In the genomic region with DNA sequence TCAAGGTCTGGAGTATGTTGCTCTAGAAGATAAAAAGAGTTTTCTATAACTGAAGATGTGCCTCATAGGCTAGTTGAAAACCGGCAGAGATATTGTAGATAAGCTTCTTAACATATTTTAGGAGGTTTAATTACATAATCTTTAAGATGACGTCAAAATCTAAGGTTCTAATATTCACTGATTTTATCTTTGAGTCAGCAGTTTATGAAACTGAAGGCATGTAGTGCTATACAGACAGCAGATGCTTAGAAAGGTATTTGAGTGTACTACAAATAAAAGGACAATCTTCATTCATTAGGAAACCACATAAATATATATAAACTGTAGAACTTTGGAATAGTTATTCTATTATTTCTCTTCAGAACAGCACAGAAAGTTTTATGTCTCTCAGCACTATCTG, we compare ENCODE assay signal across 22 cellular contexts.
DNase-seq lines count a peak whose midpoint lies in the region; ATAC-seq, FAIRE-seq and TF ChIP-seq lines count a peak whose summit lies in the region.
"Had no signal": no experiment of that assay in that cellular context is flagged by ENCODE, and none has a peak within 500 bp of the region (broad histone marks: within the 10 kb centered on the region; RNA-seq: fewer than 3 reads in every experiment).

No MANE protein-coding gene starts in this region.

- H3K9me3 Mint-ChIP-seq in stimulated activated naive B cell treated with anti-CD40 and anti-IgM and Interleukin-4, amounts not matched to agents 10 μg/mL and 1 μg/mL and 100 μg/mL, for 72 hours, result no peaks in the 10 kb centered on the region

- no peak for TF ChIP-seq EP300 in SK-N-SH (IDR thresholded peaks at IDR 0.05; ENCODE audit: borderline replicate concordance in 1 of 2, low read depth in 1 of 2, low read length in 1 of 2)
- TF ChIP-seq EP300 in A549 (IDR thresholded peaks at IDR 0.05), result no peak

- H3K9ac ChIP-seq in SK-N-SH, result no peak overlapping the region
- H3K9ac ChIP-seq: GM23248 had no signal

- CTCF ChIA-PET in SK-N-SH (lab: Yijun Ruan, JAX), result interaction anchor here (0.7 to 1.4 kb wide), 3 partner anchors 13 to 239 kb away, joined by 3 to 6 read pairs (median 4); no protein-coding TSS in a partner anchor
- CTCF ChIA-PET in A549 (lab: Yijun Ruan, JAX), result no interaction called here

- no peak overlapping the region for H2AFZ ChIP-seq in SK-N-SH (ENCODE audit: low read depth)
- H2AFZ ChIP-seq: GM23248, PC-9 had no signal

- peaks cover 38% of the 10 kb centered on the region for H3K4me1 Mint-ChIP-seq in T-helper 17 cell
- H3K4me1 Mint-ChIP-seq in stimulated activated naive B cell treated with anti-CD40 and anti-IgM and Interleukin-4, amounts not matched to agents 10 μg/mL and 1 μg/mL and 100 μg/mL, for 72 hours, result no peaks in the 10 kb centered on the region

- TF ChIP-seq POLR2A in A549 (IDR thresholded peaks at IDR 0.05; ENCODE audit: low read length) (no peak), uterus (IDR thresholded peaks at IDR 0.05) (no peak)

- H3K4me2 ChIP-seq in SK-N-SH (no peak overlapping the region), A549 (no peak overlapping the region)
- H3K4me2 ChIP-seq: PC-9 had no signal

- H3K27me3 Mint-ChIP-seq in T-helper 17 cell, result no peaks in the 10 kb centered on the region
- H3K27me3 Mint-ChIP-seq in stimulated activated naive B cell treated with anti-CD40 and anti-IgM and Interleukin-4, amounts not matched to agents 10 μg/mL and 1 μg/mL and 100 μg/mL, for 72 hours, result no peaks in the 10 kb centered on the region

- in situ Hi-C loops in G401 (cut with HindIII; ENCODE audit: low sequenced_read_pairs), result no loop called here

- TF ChIP-seq RAD21 in SK-N-SH (IDR thresholded peaks at IDR 0.05; ENCODE audit: low read length) (no peak), A549 (conservative IDR thresholded peaks at IDR 0.05 in 1 of 2, IDR thresholded peaks at IDR 0.05 in 1 of 2) (no peak)

- TF ChIP-seq CTCF in SK-N-SH (IDR thresholded peaks at IDR 0.05) (no peak), A549 (IDR thresholded peaks at IDR 0.05) (no peak), uterus (IDR thresholded peaks at IDR 0.05) (no peak)

- ATAC-seq in SK-N-SH treated with all-trans-retinoic acid at 6 μM for 48 hours (peak; percentile 34; the same call in 1 of the 3 replicates), A549 (no peak), T-helper 17 cell (peak; percentile 23)
- no peak for ATAC-seq in stimulated activated naive B cell treated with anti-CD40 and anti-IgM and Interleukin-4, amounts not matched to agents 10 μg/mL and 1 μg/mL and 100 μg/mL, for 72 hours (replicated peaks)

- no peaks in the 10 kb centered on the region for H3F3A ChIP-seq in SK-N-SH (replicated peaks; ENCODE audit: insufficient read depth)

- WGBS in SK-N-SH (ENCODE audit: low lambda C conversion rate), result 23% methylated on average over 2 of the region's 2 CpGs
- 63% methylated on average over 2 of the region's 2 CpGs for WGBS in A549 (ENCODE audit: missing lambda C conversion rate)

- H3K27ac Mint-ChIP-seq in T-helper 17 cell, result peak overlapping the region; percentile 80
- H3K27ac Mint-ChIP-seq in stimulated activated naive B cell treated with anti-CD40 and anti-IgM and Interleukin-4, amounts not matched to agents 10 μg/mL and 1 μg/mL and 100 μg/mL, for 72 hours, result no peak overlapping the region

- peaks cover 16% of the 10 kb centered on the region for H3K36me3 Mint-ChIP-seq in T-helper 17 cell (ENCODE audit: low read depth)
- H3K36me3 Mint-ChIP-seq in stimulated activated naive B cell treated with anti-CD40 and anti-IgM and Interleukin-4, amounts not matched to agents 10 μg/mL and 1 μg/mL and 100 μg/mL, for 72 hours, result no peaks in the 10 kb centered on the region

- H3K4me3 ChIP-seq in SK-N-SH (ENCODE audit: low read depth in 2 of 2, low read length in 1 of 2), result no peak overlapping the region
- no peak overlapping the region for H3K4me3 ChIP-seq in A549
- H3K4me3 ChIP-seq in uterus, result no peak overlapping the region
- H3K4me3 ChIP-seq: GM23248, MG63, PC-9 had no signal

- H3K36me3 ChIP-seq in SK-N-SH (replicated peaks in 1 of 2; ENCODE audit: control insufficient read depth in 1 of 2, insufficient read depth in 2 of 2, low read length in 1 of 2) (no peaks in the 10 kb centered on the region), uterus (no peaks in the 10 kb centered on the region)
- H3K36me3 ChIP-seq: MG63 had no signal

- H3K9me3 ChIP-seq in SK-N-SH (no peaks in the 10 kb centered on the region), A549 (no peaks in the 10 kb centered on the region), T-helper 17 cell (ENCODE audit: control insufficient read depth, low read length, poor library complexity, severe bottlenecking) (no peaks in the 10 kb centered on the region), uterus (no peaks in the 10 kb centered on the region)
- H3K9me3 ChIP-seq: MG63 had no signal

- H3K27me3 ChIP-seq in SK-N-SH (ENCODE audit: insufficient read depth) (no peaks in the 10 kb centered on the region), uterus (no peaks in the 10 kb centered on the region)
- H3K27me3 ChIP-seq: MG63 had no signal

- no peak for DNase-seq in SK-N-SH
- DNase-seq in A549 (ENCODE audit: low read depth in 1 of 2, low spot score in 1 of 2), result no peak
- no peak for DNase-seq in T-helper 17 cell
- peak; percentile 4 for DNase-seq in iris pigment epithelial cell (ENCODE audit: low read depth)
- DNase-seq in stimulated activated naive B cell treated with anti-CD40 and anti-IgM and Interleukin-4, amounts not matched to agents 10 μg/mL and 1 μg/mL and 100 μg/mL, for 72 hours, result no peak
- DNase-seq in G401 (ENCODE audit: low spot score), result no peak
- no peak for DNase-seq in uterus
- DNase-seq: COR-L47, DMS53, GM23248, H7, KG1, MG63, NCI-H1105 treated with DMSO at 0.1 percent for 48 hours, NCI-H146, NCI-H1930, NCI-H446 treated with DMSO at 0.1 percent for 48 hours, NCI-H526, PC-9, Right ventricle myocardium superior had no signal

- no peaks in the 10 kb centered on the region for H3K9me2 ChIP-seq in SK-N-SH

- FAIRE-seq in A549 (lab: Jason Lieb, UNC), result no peak

- intact Hi-C loops in uterus (cut with DNase I; ENCODE audit: low total_unique reads), result no loop called here

- H4K20me1 ChIP-seq in SK-N-SH (ENCODE audit: insufficient read depth), result no peaks in the 10 kb centered on the region

- no peak overlapping the region for H3K4me3 Mint-ChIP-seq in T-helper 17 cell
- H3K4me3 Mint-ChIP-seq in stimulated activated naive B cell treated with anti-CD40 and anti-IgM and Interleukin-4, amounts not matched to agents 10 μg/mL and 1 μg/mL and 100 μg/mL, for 72 hours, result no peak overlapping the region

- POLR2A ChIA-PET in SK-N-SH (lab: Yijun Ruan, JAX) (no interaction called here), A549 (lab: Yijun Ruan, JAX) (no interaction called here)

- H3K79me2 ChIP-seq in SK-N-SH (ENCODE audit: insufficient read depth), result no peaks in the 10 kb centered on the region

- H3K4me1 ChIP-seq in SK-N-SH (ENCODE audit: control insufficient read depth in 1 of 2, insufficient read depth in 2 of 2, low read depth in 1 of 2, low read length in 1 of 2) (no peaks in the 10 kb centered on the region; a peak in 1 of 4 replicates), A549 (peaks cover 38% of the 10 kb centered on the region), uterus (no peaks in the 10 kb centered on the region)

- no peak overlapping the region for H3K27ac ChIP-seq in SK-N-SH (ENCODE audit: low read depth in 2 of 2, low read length in 1 of 2)
- no peak overlapping the region for H3K27ac ChIP-seq in A549
- H3K27ac ChIP-seq in uterus, result no peak overlapping the region
- H3K27ac ChIP-seq: 22Rv1, GM23248, PC-9 had no signal

TF ChIP-seq in SK-N-SH treated with all-trans-retinoic acid at 6 μM for 48 hours, 23 proteins besides CTCF, POLR2A, EP300 and RAD21 (continues in another document):
- TF ChIP-seq GLIS3 (CRISPR knock-in tag; IDR thresholded peaks at IDR 0.05) (no peak), ZFP3 (CRISPR knock-in tag; IDR thresholded peaks at IDR 0.05) (no peak)
- TF ChIP-seq, protein P1, sequence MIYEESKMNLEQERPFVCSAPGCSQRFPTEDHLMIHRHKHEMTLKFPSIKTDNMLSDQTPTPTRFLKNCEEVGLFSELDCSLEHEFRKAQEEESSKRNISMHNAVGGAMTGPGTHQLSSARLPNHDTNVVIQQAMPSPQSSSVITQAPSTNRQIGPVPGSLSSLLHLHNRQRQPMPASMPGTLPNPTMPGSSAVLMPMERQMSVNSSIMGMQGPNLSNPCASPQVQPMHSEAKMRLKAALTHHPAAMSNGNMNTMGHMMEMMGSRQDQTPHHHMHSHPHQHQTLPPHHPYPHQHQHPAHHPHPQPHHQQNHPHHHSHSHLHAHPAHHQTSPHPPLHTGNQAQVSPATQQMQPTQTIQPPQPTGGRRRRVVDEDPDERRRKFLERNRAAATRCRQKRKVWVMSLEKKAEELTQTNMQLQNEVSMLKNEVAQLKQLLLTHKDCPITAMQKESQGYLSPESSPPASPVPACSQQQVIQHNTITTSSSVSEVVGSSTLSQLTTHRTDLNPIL (CRISPR knock-in tag; IDR thresholded peaks at IDR 0.05; ENCODE audit: low read depth), result no peak

TF ChIP-seq in A549, 52 proteins besides CTCF, POLR2A, EP300 and RAD21 (continues in another document):
- TF ChIP-seq RNF2 (IDR thresholded peaks at IDR 0.05; ENCODE audit: borderline replicate concordance, low read depth) (no peak), ZNF302 (CRISPR knock-in tag; IDR thresholded peaks at IDR 0.05) (no peak), MAFK (IDR thresholded peaks at IDR 0.05; ENCODE audit: partially characterized antibody) (peak; percentile 85)
- TF ChIP-seq, protein P2, sequence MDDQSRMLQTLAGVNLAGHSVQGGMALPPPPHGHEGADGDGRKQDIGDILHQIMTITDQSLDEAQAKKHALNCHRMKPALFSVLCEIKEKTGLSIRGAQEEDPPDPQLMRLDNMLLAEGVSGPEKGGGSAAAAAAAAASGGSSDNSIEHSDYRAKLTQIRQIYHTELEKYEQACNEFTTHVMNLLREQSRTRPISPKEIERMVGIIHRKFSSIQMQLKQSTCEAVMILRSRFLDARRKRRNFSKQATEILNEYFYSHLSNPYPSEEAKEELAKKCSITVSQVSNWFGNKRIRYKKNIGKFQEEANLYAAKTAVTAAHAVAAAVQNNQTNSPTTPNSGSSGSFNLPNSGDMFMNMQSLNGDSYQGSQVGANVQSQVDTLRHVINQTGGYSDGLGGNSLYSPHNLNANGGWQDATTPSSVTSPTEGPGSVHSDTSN (IDR thresholded peaks at IDR 0.05), result no peak
- TF ChIP-seq, protein P3, sequence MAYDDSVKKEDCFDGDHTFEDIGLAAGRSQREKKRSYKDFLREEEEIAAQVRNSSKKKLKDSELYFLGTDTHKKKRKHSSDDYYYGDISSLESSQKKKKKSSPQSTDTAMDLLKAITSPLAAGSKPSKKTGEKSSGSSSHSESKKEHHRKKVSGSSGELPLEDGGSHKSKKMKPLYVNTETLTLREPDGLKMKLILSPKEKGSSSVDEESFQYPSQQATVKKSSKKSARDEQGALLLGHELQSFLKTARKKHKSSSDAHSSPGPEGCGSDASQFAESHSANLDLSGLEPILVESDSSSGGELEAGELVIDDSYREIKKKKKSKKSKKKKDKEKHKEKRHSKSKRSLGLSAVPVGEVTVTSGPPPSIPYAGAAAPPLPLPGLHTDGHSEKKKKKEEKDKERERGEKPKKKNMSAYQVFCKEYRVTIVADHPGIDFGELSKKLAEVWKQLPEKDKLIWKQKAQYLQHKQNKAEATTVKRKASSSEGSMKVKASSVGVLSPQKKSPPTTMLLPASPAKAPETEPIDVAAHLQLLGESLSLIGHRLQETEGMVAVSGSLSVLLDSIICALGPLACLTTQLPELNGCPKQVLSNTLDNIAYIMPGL (CRISPR knock-in tag; IDR thresholded peaks at IDR 0.05; ENCODE audit: borderline replicate concordance), result no peak

Comparison
In these comparisons a context has a peak if more than half of its experiments do, and no peak if none do; other contexts are left out.
1. ATAC-seq: peak in SK-N-SH treated with all-trans-retinoic acid at 6 μM for 48 hours (single experiment) and T-helper 17 cell (single experiment); none in A549 (0 of 2) and stimulated activated naive B cell treated with anti-CD40 and anti-IgM and Interleukin-4, amounts not matched to agents 10 μg/mL and 1 μg/mL and 100 μg/mL, for 72 hours (0 of 2).